ENCODE assay signal across 10 cellular contexts in genomic region chr16:81500833-81501521, GRCh38.
DNase-seq lines count a peak whose midpoint lies in the region; ATAC-seq and TF ChIP-seq lines count a peak whose summit lies in the region.
"Had no signal": no experiment of that assay in that cellular context is flagged by ENCODE, and none has a peak within 500 bp of the region (broad histone marks: within the 10 kb centered on the region; RNA-seq: fewer than 3 reads in every experiment).

No MANE protein-coding gene starts in this region.

- peak overlapping the region; percentile 58 to 85 (median 76) for H3K27ac ChIP-seq in BLaER1 treated with 17β-estradiol and CSF1 and Interleukin-3, amounts not matched to agents 10 nM and 100 nM

- peaks cover 0 to 36% (median under 1%) of the 10 kb centered on the region in 11 experiments; a peak in 10 of 22 replicates for H3K36me3 ChIP-seq in BLaER1 treated with 17β-estradiol and CSF1 and Interleukin-3, amounts not matched to agents 10 nM and 100 nM

- no peaks in the 10 kb centered on the region for H3K9me3 Mint-ChIP-seq in central memory CD8-positive, alpha-beta T cell
- no peaks in the 10 kb centered on the region for H3K9me3 Mint-ChIP-seq in nephron progenitor cell

- H3K9me3 ChIP-seq in BLaER1 treated with 17β-estradiol and CSF1 and Interleukin-3, amounts not matched to agents 10 nM and 100 nM (replicated peaks in 1 of 11) = no peaks in the 10 kb centered on the region

- no peak for TF ChIP-seq CTCF in nephron progenitor cell (IDR thresholded peaks at IDR 0.05)

- H3K27ac Mint-ChIP-seq in central memory CD8-positive, alpha-beta T cell (ENCODE audit: low read depth) = peak overlapping the region; percentile 85
- peak overlapping the region; percentile 30 for H3K27ac Mint-ChIP-seq in nephron progenitor cell

- H3K4me2 ChIP-seq in BLaER1 treated with 17β-estradiol and CSF1 and Interleukin-3, amounts not matched to agents 10 nM and 100 nM = peak overlapping the region; percentile 71 to 92 (median 84)

- H4K20me1 ChIP-seq in BLaER1 treated with 17β-estradiol and CSF1 and Interleukin-3, amounts not matched to agents 10 nM and 100 nM = peaks cover 50 to 96% (median 85%) of the 10 kb centered on the region in 11 experiments

- no peaks in the 10 kb centered on the region for H3K27me3 Mint-ChIP-seq in central memory CD8-positive, alpha-beta T cell
- H3K27me3 Mint-ChIP-seq in nephron progenitor cell (ENCODE audit: low read depth, poor library complexity) = peaks cover 3% of the 10 kb centered on the region

- peaks cover 6% of the 10 kb centered on the region for H3K36me3 Mint-ChIP-seq in central memory CD8-positive, alpha-beta T cell (ENCODE audit: insufficient read depth)
- no peaks in the 10 kb centered on the region for H3K36me3 Mint-ChIP-seq in nephron progenitor cell (ENCODE audit: low read depth)

- peaks cover 92 to 98% (median 98%) of the 10 kb centered on the region in 10 experiments for H3K4me1 ChIP-seq in BLaER1 treated with 17β-estradiol and CSF1 and Interleukin-3, amounts not matched to agents 10 nM and 100 nM

- DNase-seq in MV-4-11 (lab: John Stamatoyannopoulos, UW) (peak; percentile 39), nephron progenitor cell (no peak), HK-2 (ENCODE audit: unreplicated experiment) (no peak), iPS-NIHi7 (ENCODE audit: extremely low spot score) (no peak)
- DNase-seq in central memory CD8-positive, alpha-beta T cell (ENCODE audit: low spot score in 2 of 2) = no peak
- DNase-seq in effector CD8-positive, alpha-beta T cell (lab: John Stamatoyannopoulos, UW) = no peak
- DNase-seq: activated naive CD4-positive, alpha-beta T cell treated with anti-CD3 and anti-CD28 coated beads, Interleukin-2, amount 50 U/mL, for 16 hours; SW 1271 had no signal

- ATAC-seq in central memory CD8-positive, alpha-beta T cell (replicated peaks; ENCODE audit: extremely low read depth, poor library complexity, severe bottlenecking) = peak; percentile 30
- ATAC-seq in GM21786 (IDR thresholded peaks at IDR 0.05; ENCODE audit: unreplicated experiment) = no peak

- H3K4me3 Mint-ChIP-seq in central memory CD8-positive, alpha-beta T cell = no peak overlapping the region
- H3K4me3 Mint-ChIP-seq in nephron progenitor cell = no peak overlapping the region

- peak overlapping the region; percentile 53 to 72 (median 63); a peak in 21 of 22 replicates for H3K9ac ChIP-seq in BLaER1 treated with 17β-estradiol and CSF1 and Interleukin-3, amounts not matched to agents 10 nM and 100 nM

- H3K4me1 Mint-ChIP-seq in central memory CD8-positive, alpha-beta T cell = peaks cover 39% of the 10 kb centered on the region
- peaks cover 67% of the 10 kb centered on the region for H3K4me1 Mint-ChIP-seq in nephron progenitor cell

- H3K4me3 ChIP-seq in BLaER1 treated with 17β-estradiol and CSF1 and Interleukin-3, amounts not matched to agents 10 nM and 100 nM = peak overlapping the region; percentile 2 to 42 (median 28); a peak in 11 of 20 replicates

- H3K27me3 ChIP-seq in BLaER1 treated with 17β-estradiol and CSF1 and Interleukin-3, amounts not matched to agents 10 nM and 100 nM = no peaks in the 10 kb centered on the region
